In genomic region chr11:2423157-2424025, GRCh38 we compare ENCODE assay signal across 22 cellular contexts. TPM values are rescaled to one million over a fixed set of nuclear protein-coding genes. Genes with fewer than 3 reads are reported as not detected.
DNase-seq lines count a peak whose midpoint lies in the region; ATAC-seq and TF ChIP-seq lines count a peak whose summit lies in the region.
"Had no signal": no experiment of that assay in that cellular context is flagged by ENCODE, and none has a peak within 500 bp of the region (broad histone marks: within the 10 kb centered on the region; RNA-seq: fewer than 3 reads in every experiment).

No MANE protein-coding gene starts in this region.

- H2BK15ac ChIP-seq in neuronal stem cell (ENCODE audit: low read length): peak overlapping the region; percentile 74

- no peak overlapping the region for H2AFZ ChIP-seq in neuronal stem cell (ENCODE audit: low read length)
- H2AFZ ChIP-seq: GM23338 had no signal

- peak; percentile 66 for DNase-seq in Right ventricle myocardium inferior (ENCODE audit: missing footprints)
- no peak for DNase-seq in left ventricle myocardium inferior
- peak in 2 of 3 donors; percentile 42 to 44 for DNase-seq in right cardiac atrium
- DNase-seq in right atrium auricular region (ENCODE audit: low spot score): no peak
- DNase-seq in neuronal stem cell (ENCODE audit: low spot score): no peak
- no peak for DNase-seq in DMS79 (lab: John Stamatoyannopoulos, UW)
- no peak for DNase-seq in hepatic stellate cell (ENCODE audit: low spot score)
- DNase-seq: Caco-2; CD4-positive, CD25-positive, alpha-beta regulatory T cell; CD8-positive, alpha-beta T cell; DMS153; EL; GDM1; H9 had no signal

- H3K27ac ChIP-seq in left ventricle myocardium inferior (replicated peaks) (no peak overlapping the region), right cardiac atrium (ENCODE audit: low read length) (no peak overlapping the region), right atrium auricular region (no peak overlapping the region), neuronal stem cell (replicated peaks; ENCODE audit: low read length) (no peak overlapping the region)
- H3K27ac ChIP-seq: C4-2B had no signal

- H4K8ac ChIP-seq in neuronal stem cell (ENCODE audit: low read depth, low read length): no peak overlapping the region

- H3K27me3 ChIP-seq in left ventricle myocardium inferior (ENCODE audit: low read depth) (peaks cover 37% of the 10 kb centered on the region), right cardiac atrium (ENCODE audit: control insufficient read depth, insufficient read depth) (no peaks in the 10 kb centered on the region), right atrium auricular region (no peaks in the 10 kb centered on the region), neuronal stem cell (ENCODE audit: control insufficient read depth in 3 of 3, insufficient read depth in 3 of 3, low read depth in 1 of 3, low read length in 3 of 3) (no peaks in the 10 kb centered on the region)

- H3K9me3 ChIP-seq in left ventricle myocardium inferior (replicated peaks) (no peaks in the 10 kb centered on the region), right cardiac atrium (ENCODE audit: control insufficient read depth, low read length) (no peaks in the 10 kb centered on the region), right atrium auricular region (no peaks in the 10 kb centered on the region), neuronal stem cell (replicated peaks in 1 of 2; ENCODE audit: control insufficient read depth in 2 of 2, insufficient read depth in 1 of 2, low read depth in 1 of 2, low read length in 2 of 2) (no peaks in the 10 kb centered on the region)
- H3K9me3 ChIP-seq: Caco-2 had no signal

- no peaks in the 10 kb centered on the region for H3K36me3 ChIP-seq in left ventricle myocardium inferior
- no peaks in the 10 kb centered on the region for H3K36me3 ChIP-seq in right atrium auricular region
- no peaks in the 10 kb centered on the region for H3K36me3 ChIP-seq in neuronal stem cell (replicated peaks in 1 of 2; ENCODE audit: control insufficient read depth in 2 of 2, insufficient read depth in 2 of 2, low read length in 2 of 2)

- H2BK12ac ChIP-seq in neuronal stem cell (ENCODE audit: low read length): peak overlapping the region; percentile 60

- no peak overlapping the region for H3K14ac ChIP-seq in neuronal stem cell (ENCODE audit: low read length)

- H3K4me3 ChIP-seq in left ventricle myocardium inferior: no peak overlapping the region
- no peak overlapping the region for H3K4me3 ChIP-seq in right cardiac atrium (ENCODE audit: low read length)
- H3K4me3 ChIP-seq in right atrium auricular region: no peak overlapping the region
- no peak overlapping the region for H3K4me3 ChIP-seq in neuronal stem cell (ENCODE audit: low read length in 2 of 2)
- H3K4me3 ChIP-seq: GM12878, GM23338 had no signal

- ATAC-seq in Right ventricle myocardium inferior (no peak), right cardiac atrium (no peak)
- ATAC-seq: CD8-positive, alpha-beta T cell; GM12878; GM23338; HCT116 had no signal

- intact Hi-C loops in Right ventricle myocardium inferior (cut with DNase I): no loop called here
- intact Hi-C loops in left ventricle myocardium inferior (cut with micrococcal nuclease): loop anchor here (5.0 to 10.0 kb wide), 2 partner anchors 116 to 461 kb away; partner anchors contain the start of gene CDKN1C
- intact Hi-C loops in right cardiac atrium (cut with DNase I): loop anchor here in 1 of 4 donors (5.0 to 10.0 kb wide), 2 partner anchors 226 to 471 kb away; no protein-coding TSS in a partner anchor

- H2BK5ac ChIP-seq in neuronal stem cell (ENCODE audit: low read length): no peak overlapping the region

- H3K4me1 ChIP-seq in left ventricle myocardium inferior: peaks cover 13% of the 10 kb centered on the region
- H3K4me1 ChIP-seq in right cardiac atrium (ENCODE audit: control insufficient read depth, insufficient read depth, low read length): no peaks in the 10 kb centered on the region
- H3K4me1 ChIP-seq in right atrium auricular region: peaks cover 0 to 14% of the 10 kb centered on the region in 2 donors
- H3K4me1 ChIP-seq in neuronal stem cell (ENCODE audit: control insufficient read depth in 2 of 2, insufficient read depth in 1 of 2, low read depth in 1 of 2, low read length in 2 of 2): peaks cover 4 to 10% of the 10 kb centered on the region in 2 donors

- no peak overlapping the region for H3K4me2 ChIP-seq in neuronal stem cell (ENCODE audit: insufficient read depth, low read length, poor library complexity, severe bottlenecking)
- H3K4me2 ChIP-seq: GM23338 had no signal

- H3K79me1 ChIP-seq in neuronal stem cell (ENCODE audit: low read depth, low read length): no peaks in the 10 kb centered on the region

- 76% methylated on average over 26 of the region's 26 CpGs for WGBS in right cardiac atrium
- WGBS in neuronal stem cell (ENCODE audit: extremely low coverage in 2 of 2, insufficient read length in 2 of 2, insufficient replicate concordance in 1 of 2), 2 donors: no CpG with 5 or more reads among the region's 26 CpGs

- H3K4ac ChIP-seq in neuronal stem cell (ENCODE audit: low read length): no peak overlapping the region

- H3K18ac ChIP-seq in neuronal stem cell (ENCODE audit: low read length): peak overlapping the region; percentile 19

- no peak overlapping the region for H3K9ac ChIP-seq in neuronal stem cell (ENCODE audit: low read depth, low read length, poor library complexity)

- peak overlapping the region; percentile 46 for H4K91ac ChIP-seq in neuronal stem cell (ENCODE audit: low read depth, low read length, poor library complexity)

- TF ChIP-seq CTCF in left ventricle myocardium inferior (IDR thresholded peaks at IDR 0.05; ENCODE audit: borderline replicate concordance) (no peak), right atrium auricular region (IDR thresholded peaks at IDR 0.05) (no peak)

- peak overlapping the region; percentile 4 for H3K23ac ChIP-seq in neuronal stem cell (ENCODE audit: low read depth, low read length, poor library complexity)

- H2BK120ac ChIP-seq in neuronal stem cell (ENCODE audit: low read depth, low read length): peak overlapping the region; percentile 5

- peak overlapping the region; percentile 99 for H2AK5ac ChIP-seq in neuronal stem cell (ENCODE audit: low read depth, low read length)

RNA-seq across cellular contexts. Expression of gene TRPM5, which starts 20.9 kb away (rescaled TPM):
- not detected for total RNA-seq in Right ventricle myocardium inferior
- total RNA-seq in left ventricle myocardium inferior: not detected
- not detected for total RNA-seq in right cardiac atrium
- polyA plus RNA-seq in right cardiac atrium: 0.02 TPM
- not detected for total RNA-seq in right atrium auricular region
- polyA plus RNA-seq in neuronal stem cell (2013, experiment 1 of 2): 0.01 TPM
- 0.01 TPM for polyA plus RNA-seq in neuronal stem cell (2013, experiment 2 of 2)
- total RNA-seq: A172, A673, Caco-2, GM12878, GM23338, H4 had no signal
- polyA plus RNA-seq: BJ; CD4-positive, CD25-positive, alpha-beta regulatory T cell; GM12878; GM23338 had no signal

RNA-seq across cellular contexts. Expression of gene KCNQ1, which starts 21.4 kb away (rescaled TPM):
- total RNA-seq in Right ventricle myocardium inferior (40.0 TPM), left ventricle myocardium inferior (41.8 TPM), right cardiac atrium (10 to 100 TPM; 36.5 to 46.8 (median 41.0) TPM), right atrium auricular region (10 to 100 TPM; 12.7 to 25.1 TPM)
- polyA plus RNA-seq in right cardiac atrium: 36.4 TPM
- 1.2 TPM for polyA plus RNA-seq in neuronal stem cell (2013, experiment 1 of 2)
- polyA plus RNA-seq in neuronal stem cell (2013, experiment 2 of 2): 1.1 TPM
- total RNA-seq: A673 had no signal
- polyA plus RNA-seq: BJ had no signal

RNA-seq across cellular contexts. Expression of gene TSSC4, which starts 22.8 kb away (rescaled TPM):
- 31.4 TPM for total RNA-seq in Right ventricle myocardium inferior
- 31.7 TPM for total RNA-seq in left ventricle myocardium inferior
- total RNA-seq in right cardiac atrium: 10 to 100 TPM; 30.5 to 50.4 (median 37.1) TPM
- polyA plus RNA-seq in right cardiac atrium: 31.8 TPM
- 10 to 100 TPM; 26.7 to 40.3 TPM for total RNA-seq in right atrium auricular region
- polyA plus RNA-seq in neuronal stem cell (2013, experiment 1 of 2): 50.8 TPM
- polyA plus RNA-seq in neuronal stem cell (2013, experiment 2 of 2): 54.1 TPM

RNA-seq across cellular contexts. Expression of gene CD81, which starts 46.3 kb away (rescaled TPM):
- 531 TPM for total RNA-seq in Right ventricle myocardium inferior
- total RNA-seq in left ventricle myocardium inferior: 412 TPM
- total RNA-seq in right cardiac atrium: 100 to 1,000 TPM; 677 to 920 (median 748) TPM
- 869 TPM for polyA plus RNA-seq in right cardiac atrium
- total RNA-seq in right atrium auricular region: 100 to 1,000 TPM; 433 to 528 TPM
- 200 TPM for polyA plus RNA-seq in neuronal stem cell (2013, experiment 1 of 2)
- 195 TPM for polyA plus RNA-seq in neuronal stem cell (2013, experiment 2 of 2)

Comparison
In these comparisons a context has a peak if more than half of its experiments do, and no peak if none do; other contexts are left out.
1. DNase-seq: peak in Right ventricle myocardium inferior (single experiment) and right cardiac atrium (2 of 3); none in left ventricle myocardium inferior (single experiment), right atrium auricular region (single experiment), neuronal stem cell (single experiment), DMS79 (single experiment) and hepatic stellate cell (single experiment).